In genomic region chr3:111112913-111113312, GRCh38 we compare ENCODE assay signal across 1 cellular context.
TF ChIP-seq lines count a peak whose summit lies in the region.

No MANE protein-coding gene starts in this region.

TF ChIP-seq in IMR-90, 13 proteins besides CTCF, POLR2A, EP300 and RAD21 (continued from another document):
- TF ChIP-seq ELK1 (IDR thresholded peaks at IDR 0.05; ENCODE audit: borderline replicate concordance, low read depth, low read length), result no peak
